In genomic region chr9:75238311-75238976, GRCh38 we compare ENCODE assay signal across 8 cellular contexts.
A peak's percentile ranks its signal among the peaks of the same experiment; 100 is the strongest.
DNase-seq lines count a peak whose midpoint lies in the region; ATAC-seq and TF ChIP-seq lines count a peak whose summit lies in the region.

No MANE protein-coding gene starts in this region.

- intact Hi-C loops in activated CD4-positive, alpha-beta memory T cell treated with anti-CD3 and anti-CD28 coated beads for 36 hours (cut with micrococcal nuclease) = loop anchor here (1.0 to 5.0 kb wide), 3 partner anchors 37 to 461 kb away; no protein-coding TSS in a partner anchor

- no peaks in the 10 kb centered on the region for H3K27me3 Mint-ChIP-seq in activated CD4-positive, alpha-beta memory T cell treated with anti-CD3 and anti-CD28 coated beads for 36 hours

- peaks cover 15% of the 10 kb centered on the region for H3K9me3 Mint-ChIP-seq in activated CD4-positive, alpha-beta memory T cell treated with anti-CD3 and anti-CD28 coated beads for 36 hours

- POLR2A ChIA-PET in activated CD4-positive, alpha-beta memory T cell treated with anti-CD3 and anti-CD28 coated beads for 36 hours (lab: Charles Lee) = no interaction called here

- peaks cover 11% of the 10 kb centered on the region for H3K36me3 Mint-ChIP-seq in activated CD4-positive, alpha-beta memory T cell treated with anti-CD3 and anti-CD28 coated beads for 36 hours

- H3K4me3 ChIP-seq in fibroblast of the aortic adventitia (ENCODE audit: low read depth, low read length) = no peak overlapping the region

- DNase-seq in D341Med (ENCODE audit: low spot score) = peak; percentile 53
- DNase-seq in NCI-H226 = peak; percentile 34
- peak; percentile 51 for DNase-seq in activated CD4-positive, alpha-beta memory T cell treated with anti-CD3 and anti-CD28 coated beads for 36 hours
- DNase-seq in fibroblast of the aortic adventitia (ENCODE audit: low read depth) = peak; percentile 74
- peak; percentile 64 for DNase-seq in pons (ENCODE audit: low spot score)
- no peak for DNase-seq in cerebellar nuclear complex (lab: John Stamatoyannopoulos, UW)

- ATAC-seq in GM18870 (IDR thresholded peaks at IDR 0.05; ENCODE audit: unreplicated experiment) (peak; percentile 84), HG03025 (IDR thresholded peaks at IDR 0.05; ENCODE audit: low FRiP score, unreplicated experiment) (peak; percentile 90)

- peaks cover 3% of the 10 kb centered on the region for H3K4me1 Mint-ChIP-seq in activated CD4-positive, alpha-beta memory T cell treated with anti-CD3 and anti-CD28 coated beads for 36 hours (ENCODE audit: low read depth)

- H3K4me3 Mint-ChIP-seq in activated CD4-positive, alpha-beta memory T cell treated with anti-CD3 and anti-CD28 coated beads for 36 hours = no peak overlapping the region

- H3K27ac Mint-ChIP-seq in activated CD4-positive, alpha-beta memory T cell treated with anti-CD3 and anti-CD28 coated beads for 36 hours = no peak overlapping the region

- peak; percentile 68 for TF ChIP-seq CTCF in fibroblast of the aortic adventitia (IDR thresholded peaks at IDR 0.05; ENCODE audit: insufficient read depth, low read length)

- CTCF ChIA-PET in activated CD4-positive, alpha-beta memory T cell treated with anti-CD3 and anti-CD28 coated beads for 36 hours (lab: Charles Lee) = interaction anchor here (0.5 to 5.9 kb wide), 9 partner anchors 12 to 284 kb away, joined by 3 to 31 read pairs (median 3); partner anchors contain the start of gene OSTF1

Comparison
In these comparisons a context has a peak if more than half of its experiments do, and no peak if none do; other contexts are left out.
1. DNase-seq: peak in D341Med (single experiment), NCI-H226 (single experiment), activated CD4-positive, alpha-beta memory T cell treated with anti-CD3 and anti-CD28 coated beads for 36 hours (single experiment), fibroblast of the aortic adventitia (single experiment) and pons (single experiment); none in cerebellar nuclear complex (0 of 2).